8 cellular contexts compared by ENCODE assay signal in genomic region chr7:100538654-100539435, GRCh38. TPM values are rescaled to one million over a fixed set of nuclear protein-coding genes. Genes with fewer than 3 reads are reported as not detected.
DNase-seq lines count a peak whose midpoint lies in the region; ATAC-seq and TF ChIP-seq lines count a peak whose summit lies in the region.

AGFG2 (plus strand) TSS chr7:100539203; CDS start chr7:100539347, 144 bp downstream.

- H2AFZ ChIP-seq in GM23338: peak within 1 kb of the TSS; percentile 80

- H4K20me1 ChIP-seq in DOHH2 (ENCODE audit: control insufficient read depth, insufficient read depth, low read depth, low read length) (no peaks in the 10 kb centered on the region), GM23338 (replicated peaks; ENCODE audit: insufficient read depth) (0 out of 2 replicates have a peak, but pooled peaks cover 2% of the 10 kb centered on the region)

- ATAC-seq in GM23338: peak; percentile 94
- peak; percentile 94 to 96 for ATAC-seq in naive B cell (ENCODE audit: low read depth in 2 of 2)
- peak; percentile 99 for ATAC-seq in stimulated activated memory B cell treated with anti-CD40 and anti-IgM and Interleukin-4, amounts not matched to agents 10 μg/mL and 1 μg/mL and 100 μg/mL, for 72 hours

- H3K4me1 ChIP-seq in DOHH2 (ENCODE audit: control insufficient read depth, low read length): peaks cover 30% of the 10 kb centered on the region
- H3K4me1 ChIP-seq in GM23338 (ENCODE audit: insufficient read depth): peaks cover 32% of the 10 kb centered on the region

- H3K27ac Mint-ChIP-seq in GM23338 (peak within 1 kb of the TSS; percentile 42; the same call in 1 of the 2 replicates), naive B cell (peak within 1 kb of the TSS; percentile 40 to 95 (median 88))
- H3K27ac Mint-ChIP-seq in stimulated activated memory B cell treated with anti-CD40 and anti-IgM and Interleukin-4, amounts not matched to agents 10 μg/mL and 1 μg/mL and 100 μg/mL, for 72 hours: peak within 1 kb of the TSS; percentile 73

- H3F3A ChIP-seq in DOHH2 (ENCODE audit: control insufficient read depth, insufficient read depth): no peaks in the 10 kb centered on the region; the same call in 1 of the 2 replicates
- peaks cover 8% of the 10 kb centered on the region; the same call in 1 of the 2 replicates for H3F3A ChIP-seq in GM23338 (replicated peaks; ENCODE audit: low read depth)

- H3K36me3 Mint-ChIP-seq in GM23338 (ENCODE audit: low read depth) (no peaks in the 10 kb centered on the region), naive B cell (no peaks in the 10 kb centered on the region)
- H3K36me3 Mint-ChIP-seq in stimulated activated memory B cell treated with anti-CD40 and anti-IgM and Interleukin-4, amounts not matched to agents 10 μg/mL and 1 μg/mL and 100 μg/mL, for 72 hours: no peaks in the 10 kb centered on the region

- peak; percentile 100 for DNase-seq in GM23338 (ENCODE audit: low spot score)
- DNase-seq in LHCN-M2 (ENCODE audit: low read depth): peak; percentile 100
- peak; percentile 100 for DNase-seq in RPMI8226
- DNase-seq in activated T-helper 1 cell treated with anti-CD3 and anti-CD28 coated beads, Interleukin-2, amount 50 U/mL, for 16 hours (ENCODE audit: low read depth in 1 of 2, low spot score in 1 of 2): peak; percentile 100
- DNase-seq in fibroblast of gingiva (ENCODE audit: low read depth): peak; percentile 100
- DNase-seq in naive B cell: peak; percentile 100

- peak within 1 kb of the TSS; percentile 95 for H3K4me2 ChIP-seq in DOHH2 (ENCODE audit: low read length)
- H3K4me2 ChIP-seq in GM23338: peak within 1 kb of the TSS; percentile 89

- H3K4me3 Mint-ChIP-seq in GM23338 (peak within 1 kb of the TSS; percentile 73), naive B cell (peak within 1 kb of the TSS; percentile 86 to 99 (median 98))
- peak within 1 kb of the TSS; percentile 91 for H3K4me3 Mint-ChIP-seq in stimulated activated memory B cell treated with anti-CD40 and anti-IgM and Interleukin-4, amounts not matched to agents 10 μg/mL and 1 μg/mL and 100 μg/mL, for 72 hours

- TF ChIP-seq CTCF in DOHH2 (IDR thresholded peaks at IDR 0.05; ENCODE audit: low read depth, low read length, poor library complexity, severe bottlenecking) (no peak), GM23338 (conservative IDR thresholded peaks at IDR 0.05; ENCODE audit: low read depth in 2 of 2) (no peak)

- H3K9me3 Mint-ChIP-seq in GM23338 (no peaks in the 10 kb centered on the region; the same call in 2 of the 3 replicates), naive B cell (no peaks in the 10 kb centered on the region)
- no peaks in the 10 kb centered on the region for H3K9me3 Mint-ChIP-seq in stimulated activated memory B cell treated with anti-CD40 and anti-IgM and Interleukin-4, amounts not matched to agents 10 μg/mL and 1 μg/mL and 100 μg/mL, for 72 hours

- H3K27me3 Mint-ChIP-seq in GM23338 (ENCODE audit: insufficient read depth, low read depth, poor library complexity): peaks cover 34% of the 10 kb centered on the region
- no peaks in the 10 kb centered on the region for H3K27me3 Mint-ChIP-seq in naive B cell
- H3K27me3 Mint-ChIP-seq in stimulated activated memory B cell treated with anti-CD40 and anti-IgM and Interleukin-4, amounts not matched to agents 10 μg/mL and 1 μg/mL and 100 μg/mL, for 72 hours: no peaks in the 10 kb centered on the region

- peak within 1 kb of the TSS; percentile 28 for H3K27ac ChIP-seq in DOHH2 (ENCODE audit: low read depth, low read length)
- H3K27ac ChIP-seq in GM23338 (ENCODE audit: low read depth): no peak within 1 kb of the TSS

- H3K36me3 ChIP-seq in DOHH2 (ENCODE audit: control insufficient read depth, low read length) (no peaks in the 10 kb centered on the region), GM23338 (ENCODE audit: insufficient read depth) (no peaks in the 10 kb centered on the region)

- H3K9me2 ChIP-seq in DOHH2 (replicated peaks; ENCODE audit: control insufficient read depth, low read length) (no peaks in the 10 kb centered on the region), GM23338 (ENCODE audit: insufficient read depth) (no peaks in the 10 kb centered on the region)

- H3K27me3 ChIP-seq in DOHH2 (ENCODE audit: control insufficient read depth, low read length) (no peaks in the 10 kb centered on the region), GM23338 (ENCODE audit: insufficient read depth) (peaks cover 10% of the 10 kb centered on the region)

- H3K79me2 ChIP-seq in DOHH2 (ENCODE audit: control insufficient read depth, low read length) (peaks cover 35% of the 10 kb centered on the region), GM23338 (replicated peaks; ENCODE audit: insufficient read depth) (peaks cover 3% of the 10 kb centered on the region)

- H3K4me3 ChIP-seq in DOHH2 (ENCODE audit: low read length) (peak within 1 kb of the TSS; percentile 88), GM23338 (peak within 1 kb of the TSS; percentile 71)

- no peaks in the 10 kb centered on the region for H3K9me3 ChIP-seq in DOHH2 (ENCODE audit: control insufficient read depth, insufficient read depth, low read length)

- H3K4me1 Mint-ChIP-seq in GM23338 (peaks cover 33% of the 10 kb centered on the region), naive B cell (peaks cover 19 to 27% (median 27%) of the 10 kb centered on the region in 3 donors)
- peaks cover 35% of the 10 kb centered on the region for H3K4me1 Mint-ChIP-seq in stimulated activated memory B cell treated with anti-CD40 and anti-IgM and Interleukin-4, amounts not matched to agents 10 μg/mL and 1 μg/mL and 100 μg/mL, for 72 hours

TF ChIP-seq in GM23338, 12 proteins besides CTCF, POLR2A, EP300 and RAD21:
- TF ChIP-seq NANOG (IDR thresholded peaks at IDR 0.05; ENCODE audit: borderline replicate concordance): no peak
- TF ChIP-seq POLR2AphosphoS5 (IDR thresholded peaks at IDR 0.05; ENCODE audit: low read depth): peak; percentile 80
- TF ChIP-seq CREB1 (CRISPR knock-in tag; IDR thresholded peaks at IDR 0.05; ENCODE audit: low read depth): peak; percentile 85
- no peak for TF ChIP-seq REST (IDR thresholded peaks at IDR 0.05; ENCODE audit: unreplicated experiment)

RNA-seq across cellular contexts. Expression of gene AGFG2, which starts in this region (rescaled TPM):
- total RNA-seq in GM23338 (2014; rRNA removed; shearing (Covaris generic)): 2.4 and 8.9 TPM in 2 replicates
- polyA plus RNA-seq in GM23338 (2016; fragmentation: Nextera tagmentation; extraction: Ambion mirVana) (2.2 and 2.3 TPM in 2 replicates), naive B cell (ENCODE audit: low read depth in 6 of 6) (1 to 10 TPM in 5 of 6 donors, not detected in 1; 3.1 to 5.9 (median 4.1) TPM)
- 23.0 and 28.0 TPM in 2 replicates for total RNA-seq in LHCN-M2 (2014; rRNA removed)
- 16.1 TPM for polyA plus RNA-seq in LHCN-M2 (2012)
